Comparison of ENCODE assay signal across 21 cellular contexts in genomic region chr14:74437654-74438053, GRCh38. TPM values are rescaled to one million over a fixed set of nuclear protein-coding genes. Genes with fewer than 3 reads are reported as not detected.
DNase-seq lines count a peak whose midpoint lies in the region; TF ChIP-seq lines count a peak whose summit lies in the region.
"Had no signal": no experiment of that assay in that cellular context is flagged by ENCODE, and none has a peak within 500 bp of the region (broad histone marks: within the 10 kb centered on the region; RNA-seq: fewer than 3 reads in every experiment).

No MANE protein-coding gene starts in this region.

- H3K4me1 ChIP-seq in esophagus muscularis mucosa: peaks cover 0 to 6% (median 0%) of the 10 kb centered on the region in 4 donors
- H3K4me1 ChIP-seq: adrenal gland, spleen had no signal

- no peaks in the 10 kb centered on the region for H3K27me3 ChIP-seq in esophagus muscularis mucosa
- H3K27me3 ChIP-seq: adrenal gland, spleen had no signal

- peak; percentile 4 for DNase-seq in ACHN
- DNase-seq in Kasumi-1 (lab: John Stamatoyannopoulos, UW): peak; percentile 4 to 8
- peak; percentile 14 for DNase-seq in amniotic epithelial cell (ENCODE audit: low read depth)
- peak; percentile 67 for DNase-seq in iPS-NIHi7 (ENCODE audit: extremely low spot score)
- no peak for DNase-seq in SKM-1 treated with dmso at 0.1 percent for 144 hours (lab: John Stamatoyannopoulos, UW; ENCODE audit: unreplicated experiment)
- no peak for DNase-seq in stimulated activated CD4-positive, alpha-beta T cell treated with anti-CD3 and anti-CD28 coated beads, Interleukin-4, amount 100 ng/mL, for 4 hours
- no peak for DNase-seq in esophagus muscularis mucosa (ENCODE audit: extremely low spot score)
- DNase-seq in GM19240 (ENCODE audit: insufficient read length, low spot score): no peak
- DNase-seq: immature natural killer cell; NCI-H187 treated with DMSO at 0.1 percent for 48 hours; NCI-H510A; OCI-M1; spleen; stimulated activated naive CD8-positive, alpha-beta T cell treated with anti-CD3 and anti-CD28 coated beads, Interleukin-15, Interleukin-2, amounts not matched to agents 100 U/mL and 50 U/mL, for 24 hours; SW 1271; WERI-Rb-1 had no signal

- H3K9me3 ChIP-seq in esophagus muscularis mucosa: no peaks in the 10 kb centered on the region
- H3K9me3 ChIP-seq: adrenal gland, spleen had no signal

- in situ Hi-C loops in ACHN (cut with HindIII; ENCODE audit: low pct_ligation_motif_present, low pct_unique_long_range_greater_than_20kb, low sequenced_read_pairs): no loop called here

- no peaks in the 10 kb centered on the region for H3K36me3 ChIP-seq in esophagus muscularis mucosa
- H3K36me3 ChIP-seq: adrenal gland, spleen, WERI-Rb-1 had no signal

- TF ChIP-seq CTCF in esophagus muscularis mucosa (IDR thresholded peaks at IDR 0.05): no peak

- TF ChIP-seq POLR2A in esophagus muscularis mucosa (IDR thresholded peaks at IDR 0.05; ENCODE audit: low read depth): no peak

- TF ChIP-seq EP300 in esophagus muscularis mucosa (IDR thresholded peaks at IDR 0.05): no peak

- 9% methylated on average over 3 of the region's 3 CpGs for WGBS in esophagus muscularis mucosa

- no peak overlapping the region for H3K4me3 ChIP-seq in esophagus muscularis mucosa
- H3K4me3 ChIP-seq: adrenal gland, spleen had no signal

- intact Hi-C loops in esophagus muscularis mucosa (cut with DNase I): no loop called here

- H3K27ac ChIP-seq in esophagus muscularis mucosa (replicated peaks in 1 of 4): no peak overlapping the region
- H3K27ac ChIP-seq: adrenal gland, spleen, WERI-Rb-1 had no signal

RNA-seq across cellular contexts. Expression of gene SYNDIG1L, which starts 11.6 kb away (rescaled TPM):
- under 1 TPM in 3 of 4 donors, not detected in 1; 0.29 to 0.65 (median 0.33) TPM for total RNA-seq in esophagus muscularis mucosa
- total RNA-seq: glomerular endothelial cell; H4; natural killer cell treated with Interleukin-12 subunit alpha and Interleukin-12 subunit beta and Interleukin-15 and Interleukin-18, amount 100 ng/mL, for 72 hours; pulmonary artery endothelial cell had no signal

RNA-seq across cellular contexts. Expression of gene NPC2, which starts 55.5 kb away (rescaled TPM):
- total RNA-seq in esophagus muscularis mucosa: 100 to 1,000 TPM; 119 to 205 (median 162) TPM

RNA-seq across cellular contexts. Expression of gene ISCA2, which starts 55.9 kb away (rescaled TPM):
- total RNA-seq in esophagus muscularis mucosa: 10 to 100 TPM in 3 of 4 donors, 1 to 10 TPM in 1; 5.8 to 20.4 (median 15.1) TPM

Comparison
In these comparisons a context has a peak if more than half of its experiments do, and no peak if none do; other contexts are left out.
1. DNase-seq: peak in ACHN (single experiment), Kasumi-1 (2 of 2), amniotic epithelial cell (single experiment) and iPS-NIHi7 (single experiment); none in SKM-1 treated with dmso at 0.1 percent for 144 hours (single experiment), stimulated activated CD4-positive, alpha-beta T cell treated with anti-CD3 and anti-CD28 coated beads, Interleukin-4, amount 100 ng/mL, for 4 hours (0 of 2), esophagus muscularis mucosa (single experiment) and GM19240 (single experiment).